Comparison of ENCODE assay signal across 25 cellular contexts in the genomic region with DNA sequence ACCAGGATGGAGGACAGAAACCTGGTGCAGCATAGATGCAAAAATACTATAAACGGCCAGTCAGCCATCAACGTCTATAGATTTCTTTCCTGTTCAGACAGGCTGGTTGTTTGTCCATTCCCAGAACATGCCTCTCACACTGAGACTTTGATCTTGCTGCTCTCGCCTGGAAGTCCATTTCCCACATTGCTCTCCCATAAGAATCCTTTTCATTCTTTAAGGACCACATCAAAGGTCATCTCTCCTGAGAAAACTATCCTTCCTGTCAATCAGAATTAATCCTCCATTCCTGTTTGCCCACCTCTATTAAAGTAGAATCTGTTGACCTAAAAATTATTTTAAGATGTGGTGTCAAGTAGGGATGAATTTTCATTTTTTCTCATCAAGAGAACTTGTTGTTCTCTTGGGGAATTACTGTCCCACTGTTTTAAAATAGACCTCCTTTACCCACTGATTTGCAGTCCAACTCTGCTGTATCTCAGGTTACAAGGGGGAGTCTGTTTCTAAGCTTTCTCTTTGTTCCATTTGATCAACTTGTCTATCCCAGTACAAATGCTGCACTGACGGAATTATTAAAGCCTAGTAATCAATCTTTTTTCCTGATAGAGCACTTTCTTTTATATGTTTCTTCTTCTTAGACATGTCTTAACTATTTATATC.
DNase-seq lines count a peak whose midpoint lies in the region; TF ChIP-seq lines count a peak whose summit lies in the region.
"Had no signal": no experiment of that assay in that cellular context is flagged by ENCODE, and none has a peak within 500 bp of the region (broad histone marks: within the 10 kb centered on the region; RNA-seq: fewer than 3 reads in every experiment).

No MANE protein-coding gene starts in this region.

- peaks cover 8% of the 10 kb centered on the region for H3K36me3 Mint-ChIP-seq in type B pancreatic cell
- H3K36me3 Mint-ChIP-seq: natural killer cell treated with Interleukin-12 subunit alpha and Interleukin-12 subunit beta and Interleukin-15 and Interleukin-18, amount 100 ng/mL, for 72 hours had no signal

- H3K4me1 ChIP-seq in ectodermal cell (ENCODE audit: control insufficient read depth, insufficient read depth, low read length) (peaks cover 6% of the 10 kb centered on the region), neuron (ENCODE audit: insufficient read depth, low read length) (peaks cover 17% of the 10 kb centered on the region)
- H3K4me1 ChIP-seq: left lung, SJCRH30, spleen had no signal

- H3K27me3 Mint-ChIP-seq in type B pancreatic cell: no peaks in the 10 kb centered on the region
- H3K27me3 Mint-ChIP-seq: activated CD4-positive, alpha-beta memory T cell treated with anti-CD3 and anti-CD28 coated beads for 36 hours; natural killer cell treated with Interleukin-12 subunit alpha and Interleukin-12 subunit beta and Interleukin-15 and Interleukin-18, amount 100 ng/mL, for 72 hours; progenitor cell of endocrine pancreas; stimulated activated naive B cell treated with anti-CD40 and anti-IgM and Interleukin-4, amounts not matched to agents 10 μg/mL and 1 μg/mL and 100 μg/mL, for 72 hours had no signal

- 58 to 60% methylated on average over 4 of the region's 4 CpGs for WGBS in ectodermal cell, 2 experiments

- peak overlapping the region; percentile 53 for H3K27ac Mint-ChIP-seq in type B pancreatic cell
- H3K27ac Mint-ChIP-seq: activated CD4-positive, alpha-beta memory T cell treated with anti-CD3 and anti-CD28 coated beads for 36 hours; activated naive CD4-positive, alpha-beta T cell treated with anti-CD3 and anti-CD28 coated beads, Interleukin-2, amount 50 U/mL, for 72 hours; activated T-helper 2 cell treated with anti-CD3 and anti-CD28 coated beads, Interferon-gamma antibody, Interleukin-2, Interleukin-4, amounts not matched to agents 10 μg/mL and 5 μg/mL and 100 μg/mL, durations not matched to agents 14 hours and 24 hours and 36 hours; natural killer cell treated with Interleukin-12 subunit alpha and Interleukin-12 subunit beta and Interleukin-15 and Interleukin-18, amount 100 ng/mL, for 72 hours; progenitor cell of endocrine pancreas; stimulated activated naive B cell treated with anti-CD40 and anti-IgM and Interleukin-4, amounts not matched to agents 10 μg/mL and 1 μg/mL and 100 μg/mL, for 72 hours had no signal

- H3K4me3 Mint-ChIP-seq in type B pancreatic cell: peak overlapping the region; percentile 4
- H3K4me3 Mint-ChIP-seq: activated CD4-positive, alpha-beta memory T cell treated with anti-CD3 and anti-CD28 coated beads for 36 hours; natural killer cell treated with Interleukin-12 subunit alpha and Interleukin-12 subunit beta and Interleukin-15 and Interleukin-18, amount 100 ng/mL, for 72 hours; stimulated activated naive B cell treated with anti-CD40 and anti-IgM and Interleukin-4, amounts not matched to agents 10 μg/mL and 1 μg/mL and 100 μg/mL, for 72 hours had no signal

- H3K4me1 Mint-ChIP-seq in type B pancreatic cell (ENCODE audit: unreplicated experiment): peaks cover 18% of the 10 kb centered on the region
- H3K4me1 Mint-ChIP-seq: stimulated activated naive B cell treated with anti-CD40 and anti-IgM and Interleukin-4, amounts not matched to agents 10 μg/mL and 1 μg/mL and 100 μg/mL, for 72 hours had no signal

- no peaks in the 10 kb centered on the region for H3K9me3 ChIP-seq in ectodermal cell (ENCODE audit: control insufficient read depth, low read length)
- H3K9me3 ChIP-seq in neuron (ENCODE audit: low read length): no peaks in the 10 kb centered on the region
- H3K9me3 ChIP-seq: left lung, SJCRH30, spleen had no signal

- H3K27me3 ChIP-seq in ectodermal cell (ENCODE audit: control insufficient read depth, insufficient read depth, low read length, poor library complexity, severe bottlenecking) (no peaks in the 10 kb centered on the region), neuron (ENCODE audit: insufficient read depth, low read length) (no peaks in the 10 kb centered on the region)
- H3K27me3 ChIP-seq: left lung, SJCRH30, spleen had no signal

- peak overlapping the region; percentile 30 for H3K27ac ChIP-seq in ectodermal cell (ENCODE audit: insufficient read depth, low read depth, low read length, poor library complexity, severe bottlenecking)
- H3K27ac ChIP-seq: left lung, SJCRH30, spleen had no signal

- DNase-seq in NCI-H2227 treated with DMSO at 0.1 percent for 48 hours (lab: John Stamatoyannopoulos, UW): peak; percentile 37
- DNase-seq in type B pancreatic cell (ENCODE audit: extremely low spot score, unreplicated experiment): no peak
- DNase-seq in RPMI8226: no peak
- DNase-seq in mucosa of gallbladder (ENCODE audit: low spot score): no peak
- no peak for DNase-seq in globus pallidus (ENCODE audit: low spot score)
- DNase-seq: activated CD4-positive, alpha-beta memory T cell treated with anti-CD3 and anti-CD28 coated beads for 36 hours; activated CD8-positive, alpha-beta memory T cell treated with anti-CD3 and anti-CD28 coated beads, Interleukin-2, amount 50 U/mL, for 48 hours; anterior cingulate cortex; cerebellar nuclear complex; Karpas-422; left lung; midbrain; NCI-H146; NCI-H524 treated with DMSO at 0.1 percent for 48 hours; spleen; stimulated activated CD4-positive, alpha-beta T cell treated with anti-CD3 and anti-CD28 coated beads, Interleukin-2, amount 100 ng/mL, for 48 hours; stimulated activated naive B cell treated with anti-CD40 and anti-IgM and Interleukin-4, amounts not matched to agents 10 μg/mL and 1 μg/mL and 100 μg/mL, for 72 hours; T-helper 1 cell had no signal

- H2AFZ ChIP-seq in neuron (ENCODE audit: low read depth, low read length): peak overlapping the region; percentile 87

- no peaks in the 10 kb centered on the region for H3K9me3 Mint-ChIP-seq in type B pancreatic cell
- H3K9me3 Mint-ChIP-seq: activated CD4-positive, alpha-beta memory T cell treated with anti-CD3 and anti-CD28 coated beads for 36 hours; activated naive CD4-positive, alpha-beta T cell treated with anti-CD3 and anti-CD28 coated beads, Interleukin-2, amount 50 U/mL, for 72 hours; activated T-helper 2 cell treated with anti-CD3 and anti-CD28 coated beads, Interferon-gamma antibody, Interleukin-2, Interleukin-4, amounts not matched to agents 10 μg/mL and 5 μg/mL and 100 μg/mL, durations not matched to agents 14 hours and 24 hours and 36 hours; natural killer cell treated with Interleukin-12 subunit alpha and Interleukin-12 subunit beta and Interleukin-15 and Interleukin-18, amount 100 ng/mL, for 72 hours; stimulated activated naive B cell treated with anti-CD40 and anti-IgM and Interleukin-4, amounts not matched to agents 10 μg/mL and 1 μg/mL and 100 μg/mL, for 72 hours had no signal

- H3K36me3 ChIP-seq in ectodermal cell (ENCODE audit: control insufficient read depth, insufficient read depth, low read length) (no peaks in the 10 kb centered on the region), neuron (ENCODE audit: insufficient read depth, low read length) (no peaks in the 10 kb centered on the region)
- H3K36me3 ChIP-seq: SJCRH30 had no signal

- no peak for TF ChIP-seq CTCF in type B pancreatic cell (conservative IDR thresholded peaks at IDR 0.05)

- H3K4me3 ChIP-seq in ectodermal cell (ENCODE audit: insufficient read depth, low read depth, low read length) (no peak overlapping the region), neuron (ENCODE audit: low read length) (no peak overlapping the region)
- H3K4me3 ChIP-seq: left lung, SJCRH30, spleen had no signal
